ENCODE assay signal across 15 cellular contexts in the genomic region with DNA sequence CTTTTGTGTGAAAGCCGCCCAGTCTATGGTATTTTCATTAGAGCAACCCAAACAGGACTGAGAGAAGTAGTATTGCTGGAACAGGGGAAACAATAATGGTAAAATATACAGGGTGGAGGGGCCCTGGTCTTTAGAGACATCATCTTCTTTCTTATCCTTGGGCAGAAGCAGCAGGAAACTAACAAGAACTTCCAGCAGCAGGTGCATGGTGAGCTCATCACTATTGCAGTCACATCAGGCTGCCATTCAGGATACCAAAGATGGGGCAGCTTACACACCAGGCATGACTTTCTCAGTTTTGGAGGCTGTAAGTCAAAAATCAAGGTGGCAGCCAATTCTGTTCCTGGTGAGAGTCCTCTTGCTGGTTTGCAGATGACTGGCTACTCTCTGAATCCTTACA.
DNase-seq lines count a peak whose midpoint lies in the region; ATAC-seq and TF ChIP-seq lines count a peak whose summit lies in the region.
"Had no signal": no experiment of that assay in that cellular context is flagged by ENCODE, and none has a peak within 500 bp of the region (broad histone marks: within the 10 kb centered on the region; RNA-seq: fewer than 3 reads in every experiment).

No MANE protein-coding gene starts in this region.

- H3K4me3 Mint-ChIP-seq in activated T-cell treated with anti-CD3 and anti-CD28 coated beads, Interleukin-2, amount 50 U/mL, for 24 hours, result no peak overlapping the region
- H3K4me3 Mint-ChIP-seq in CD4-positive, alpha-beta T cell, result no peak overlapping the region
- peak overlapping the region in 1 of 3 donors; percentile 90 for H3K4me3 Mint-ChIP-seq in T-cell

- no peak for ATAC-seq in CD4-positive, alpha-beta T cell (ENCODE audit: poor library complexity)
- ATAC-seq in T-cell (replicated peaks in 1 of 4), result no peak
- no peak for ATAC-seq in GM21737 (IDR thresholded peaks at IDR 0.05; ENCODE audit: unreplicated experiment)

- intact Hi-C loops in CD4-positive, alpha-beta T cell (cut with DNase I, micrococcal nuclease), result no loop called here

- CTCF ChIA-PET in CD4-positive, alpha-beta T cell (lab: Charles Lee), result no interaction called here
- CTCF ChIA-PET in T-cell (lab: Charles Lee), result no interaction called here

- H3K4me1 Mint-ChIP-seq in activated T-cell treated with anti-CD3 and anti-CD28 coated beads, Interleukin-2, amount 50 U/mL, for 24 hours (ENCODE audit: low read depth), result peaks cover 46% of the 10 kb centered on the region
- peaks cover 49% of the 10 kb centered on the region for H3K4me1 Mint-ChIP-seq in CD4-positive, alpha-beta T cell (ENCODE audit: low read depth)
- H3K4me1 Mint-ChIP-seq in T-cell, result peaks cover 42 to 49% (median 45%) of the 10 kb centered on the region in 3 donors

- no peaks in the 10 kb centered on the region for H3K27me3 ChIP-seq in CD4-positive, alpha-beta T cell (ENCODE audit: control insufficient read depth, insufficient read depth, low read length)
- no peaks in the 10 kb centered on the region for H3K27me3 ChIP-seq in neutrophil
- H3K27me3 ChIP-seq: Peyer's patch had no signal

- H3K27ac Mint-ChIP-seq in activated T-cell treated with anti-CD3 and anti-CD28 coated beads, Interleukin-2, amount 50 U/mL, for 24 hours, result peak overlapping the region; percentile 93
- H3K27ac Mint-ChIP-seq in CD4-positive, alpha-beta T cell, result peak overlapping the region; percentile 97
- peak overlapping the region; percentile 28 to 98 for H3K27ac Mint-ChIP-seq in T-cell

- no peak for DNase-seq in activated T-cell treated with anti-CD3 and anti-CD28 coated beads, Interleukin-2, amount 50 U/mL, for 24 hours
- no peak for DNase-seq in activated T-cell treated with anti-CD3 and anti-CD28 coated beads, Interleukin-2, amount 50 U/mL, for 1 hour
- no peak for DNase-seq in CD4-positive, alpha-beta T cell
- DNase-seq in T-cell (no peak), NCI-H446 treated with DMSO at 0.1 percent for 48 hours (lab: John Stamatoyannopoulos, UW) (no peak)
- DNase-seq: EL, MV-4-11, NCI-H1417 treated with DMSO at 0.1 percent for 48 hours, NCI-H2081, NCI-H524, Peyer's patch, Right ventricle myocardium superior had no signal

- H3K9me3 Mint-ChIP-seq in activated T-cell treated with anti-CD3 and anti-CD28 coated beads, Interleukin-2, amount 50 U/mL, for 24 hours, result no peaks in the 10 kb centered on the region
- H3K9me3 Mint-ChIP-seq in CD4-positive, alpha-beta T cell, result no peaks in the 10 kb centered on the region
- no peaks in the 10 kb centered on the region for H3K9me3 Mint-ChIP-seq in T-cell

- H3K4me3 ChIP-seq in neutrophil (ENCODE audit: low read depth in 1 of 2, low read length in 1 of 2), result no peak overlapping the region
- H3K4me3 ChIP-seq: HAP-1, Peyer's patch had no signal

- no peak overlapping the region for H3K27ac ChIP-seq in CD4-positive, alpha-beta T cell (ENCODE audit: low read depth, low read length)
- H3K27ac ChIP-seq in neutrophil, result peak overlapping the region; percentile 89

- H3K36me3 ChIP-seq in neutrophil, result no peaks in the 10 kb centered on the region
- H3K36me3 ChIP-seq: HAP-1, Peyer's patch had no signal

- peaks cover 42 to 54% of the 10 kb centered on the region in 2 experiments for H3K4me1 ChIP-seq in neutrophil (ENCODE audit: control insufficient read depth in 1 of 2, insufficient read depth in 1 of 2, low read depth in 1 of 2, low read length in 1 of 2)
- H3K4me1 ChIP-seq: HAP-1 had no signal

- H3K36me3 Mint-ChIP-seq in activated T-cell treated with anti-CD3 and anti-CD28 coated beads, Interleukin-2, amount 50 U/mL, for 24 hours (ENCODE audit: low read depth), result no peaks in the 10 kb centered on the region
- peaks cover 9% of the 10 kb centered on the region for H3K36me3 Mint-ChIP-seq in CD4-positive, alpha-beta T cell (ENCODE audit: low read depth)
- H3K36me3 Mint-ChIP-seq in T-cell, result no peaks in the 10 kb centered on the region

- H3K9me3 ChIP-seq in CD4-positive, alpha-beta T cell (ENCODE audit: control insufficient read depth, low read length), result no peaks in the 10 kb centered on the region
- H3K9me3 ChIP-seq in neutrophil, result no peaks in the 10 kb centered on the region
- H3K9me3 ChIP-seq: HAP-1, Peyer's patch had no signal

- POLR2A ChIA-PET in CD4-positive, alpha-beta T cell (lab: Charles Lee), result interaction anchor here (3.1 kb wide), 1 partner anchor 23 kb away, joined by 25 read pairs; no protein-coding TSS in a partner anchor
- POLR2A ChIA-PET in T-cell (lab: Charles Lee), result interaction anchor here in 1 of 2 donors (0.5 kb wide), 1 partner anchor 10 kb away, joined by 4 read pairs; no protein-coding TSS in a partner anchor

- no peaks in the 10 kb centered on the region for H3K27me3 Mint-ChIP-seq in activated T-cell treated with anti-CD3 and anti-CD28 coated beads, Interleukin-2, amount 50 U/mL, for 24 hours
- H3K27me3 Mint-ChIP-seq in CD4-positive, alpha-beta T cell, result no peaks in the 10 kb centered on the region
- H3K27me3 Mint-ChIP-seq in T-cell, result no peaks in the 10 kb centered on the region

- TF ChIP-seq CTCF in CD4-positive, alpha-beta T cell (IDR thresholded peaks at IDR 0.05), result no peak
- no peak for TF ChIP-seq CTCF in neutrophil (IDR thresholded peaks at IDR 0.05)
